ENCODE assay signal across 15 cellular contexts in the genomic region with DNA sequence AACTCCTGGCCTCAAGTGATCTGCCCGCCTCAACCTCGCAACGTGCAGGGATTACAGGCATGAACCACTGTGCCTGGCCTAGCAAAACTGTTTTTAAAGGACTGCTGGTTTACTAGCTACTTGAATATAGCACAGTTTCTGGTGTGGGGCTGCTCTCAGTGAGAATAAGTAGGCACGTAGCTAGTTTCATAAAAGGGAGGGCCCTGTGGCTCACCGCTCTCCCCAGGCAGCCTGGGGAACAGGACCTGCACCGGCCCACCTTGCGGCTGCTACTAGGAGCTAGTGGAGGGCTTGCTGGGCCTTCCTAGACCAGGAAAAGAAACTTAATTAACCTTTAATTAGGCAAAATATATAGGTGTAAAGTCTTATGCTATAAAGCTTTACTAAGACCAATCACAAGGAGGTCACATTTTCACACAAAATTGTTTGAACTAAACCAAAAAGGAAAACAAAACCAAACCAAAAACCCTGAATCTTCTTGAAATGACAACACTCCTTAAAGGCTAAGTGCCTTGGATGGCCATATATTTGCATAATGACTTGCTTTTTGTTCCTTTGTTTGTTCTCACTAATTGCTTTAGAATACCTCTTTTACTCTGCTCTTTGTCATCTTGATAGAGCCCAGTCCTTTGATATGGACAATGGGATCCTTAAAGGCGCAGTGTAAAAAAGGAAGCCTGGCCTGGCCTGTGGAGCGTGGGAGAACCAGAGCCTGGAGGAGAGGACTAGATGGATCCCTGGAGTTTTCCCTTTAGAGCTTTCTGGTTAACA.
DNase-seq lines count a peak whose midpoint lies in the region; ATAC-seq and TF ChIP-seq lines count a peak whose summit lies in the region.
"Had no signal": no experiment of that assay in that cellular context is flagged by ENCODE, and none has a peak within 500 bp of the region (broad histone marks: within the 10 kb centered on the region; RNA-seq: fewer than 3 reads in every experiment).

No MANE protein-coding gene starts in this region.

- H3K36me3 ChIP-seq in iPS-18a (ENCODE audit: control insufficient read depth, low read depth, low read length) = no peaks in the 10 kb centered on the region
- H3K36me3 ChIP-seq in uterus = no peaks in the 10 kb centered on the region
- H3K36me3 ChIP-seq: brain microvascular endothelial cell had no signal

- peak overlapping the region; percentile 51 for H3K4me3 ChIP-seq in iPS-18a (ENCODE audit: low read length)
- H3K4me3 ChIP-seq in uterus = no peak overlapping the region

- H3K9ac ChIP-seq in iPS-18a (ENCODE audit: low read length) = no peak overlapping the region

- TF ChIP-seq CTCF in uterus (IDR thresholded peaks at IDR 0.05) = no peak

- H3K9me3 Mint-ChIP-seq in activated CD4-positive, alpha-beta memory T cell treated with anti-CD3 and anti-CD28 coated beads, Interleukin-2, amount 10 ng/mL, durations not matched to agents 7 days and 5 days = no peaks in the 10 kb centered on the region
- H3K9me3 Mint-ChIP-seq: activated naive CD4-positive, alpha-beta T cell treated with anti-CD3 and anti-CD28 coated beads, Interleukin-2, amount 50 U/mL, for 72 hours; nephron had no signal

- H3K36me3 Mint-ChIP-seq in activated CD4-positive, alpha-beta memory T cell treated with anti-CD3 and anti-CD28 coated beads, Interleukin-2, amount 10 ng/mL, durations not matched to agents 7 days and 5 days (ENCODE audit: low read depth) = no peaks in the 10 kb centered on the region
- H3K36me3 Mint-ChIP-seq: activated naive CD4-positive, alpha-beta T cell treated with anti-CD3 and anti-CD28 coated beads, Interleukin-2, amount 50 U/mL, for 72 hours had no signal

- no peaks in the 10 kb centered on the region for H3K4me1 Mint-ChIP-seq in activated CD4-positive, alpha-beta memory T cell treated with anti-CD3 and anti-CD28 coated beads, Interleukin-2, amount 10 ng/mL, durations not matched to agents 7 days and 5 days
- H3K4me1 Mint-ChIP-seq: nephron had no signal

- H3K4me3 Mint-ChIP-seq in activated CD4-positive, alpha-beta memory T cell treated with anti-CD3 and anti-CD28 coated beads, Interleukin-2, amount 10 ng/mL, durations not matched to agents 7 days and 5 days = no peak overlapping the region
- H3K4me3 Mint-ChIP-seq: nephron had no signal

- DNase-seq in SIG-M5 treated with dmso at 0.1 percent for 504 hours (lab: John Stamatoyannopoulos, UW; ENCODE audit: unreplicated experiment) = no peak
- DNase-seq in uterus = no peak
- no peak for DNase-seq in NCI-H1048 (lab: John Stamatoyannopoulos, UW)
- no peak for DNase-seq in activated CD4-positive, alpha-beta memory T cell treated with anti-CD3 and anti-CD28 coated beads, Interleukin-2, amount 10 ng/mL, durations not matched to agents 7 days and 5 days
- DNase-seq: brain microvascular endothelial cell; DMS 273 treated with DMSO at 0.1 percent for 48 hours; hypothalamus; NCI-H2081; stimulated activated CD4-positive, alpha-beta T cell treated with anti-CD3 and anti-CD28 coated beads, Interleukin-15, amount 100 ng/mL, for 24 hours had no signal

- no peaks in the 10 kb centered on the region for H3K27me3 Mint-ChIP-seq in activated CD4-positive, alpha-beta memory T cell treated with anti-CD3 and anti-CD28 coated beads, Interleukin-2, amount 10 ng/mL, durations not matched to agents 7 days and 5 days

- CTCF ChIA-PET in activated CD4-positive, alpha-beta memory T cell treated with anti-CD3 and anti-CD28 coated beads, Interleukin-2, amount 10 ng/mL, durations not matched to agents 7 days and 5 days (lab: Charles Lee) = no interaction called here

- POLR2A ChIA-PET in activated CD4-positive, alpha-beta memory T cell treated with anti-CD3 and anti-CD28 coated beads, Interleukin-2, amount 10 ng/mL, durations not matched to agents 7 days and 5 days (lab: Charles Lee) = no interaction called here

- H3K9me3 ChIP-seq in iPS-18a (ENCODE audit: control insufficient read depth, low read depth, low read length) = no peaks in the 10 kb centered on the region
- H3K9me3 ChIP-seq in uterus = no peaks in the 10 kb centered on the region

- intact Hi-C loops in uterus (cut with DNase I; ENCODE audit: low total_unique reads) = no loop called here

- H3K4me1 ChIP-seq in iPS-18a (ENCODE audit: control insufficient read depth, low read depth, low read length) (peaks cover 19% of the 10 kb centered on the region), uterus (no peaks in the 10 kb centered on the region)

- H3K27ac ChIP-seq in iPS-18a (ENCODE audit: low read length) (no peak overlapping the region), uterus (no peak overlapping the region)
- H3K27ac ChIP-seq: brain microvascular endothelial cell had no signal

- ATAC-seq in GM18861 (IDR thresholded peaks at IDR 0.05; ENCODE audit: unreplicated experiment) (peak; percentile 88), GM21786 (IDR thresholded peaks at IDR 0.05; ENCODE audit: unreplicated experiment) (peak; percentile 43), HG03520 (IDR thresholded peaks at IDR 0.05; ENCODE audit: unreplicated experiment) (peak; percentile 91)

- H3K27me3 ChIP-seq in iPS-18a (ENCODE audit: control insufficient read depth, insufficient read depth, low read length) = peaks cover 73% of the 10 kb centered on the region
- no peaks in the 10 kb centered on the region for H3K27me3 ChIP-seq in uterus
- H3K27me3 ChIP-seq: brain microvascular endothelial cell had no signal

- no peak for TF ChIP-seq POLR2A in uterus (IDR thresholded peaks at IDR 0.05)

- H3K27ac Mint-ChIP-seq in activated CD4-positive, alpha-beta memory T cell treated with anti-CD3 and anti-CD28 coated beads, Interleukin-2, amount 10 ng/mL, durations not matched to agents 7 days and 5 days = no peak overlapping the region
- H3K27ac Mint-ChIP-seq: activated naive CD4-positive, alpha-beta T cell treated with anti-CD3 and anti-CD28 coated beads, Interleukin-2, amount 50 U/mL, for 72 hours; nephron had no signal
